ENCODE assay signal across 8 cellular contexts in genomic region chr15:61051570-61052031, GRCh38.
DNase-seq lines count a peak whose midpoint lies in the region; ATAC-seq and TF ChIP-seq lines count a peak whose summit lies in the region.

No MANE protein-coding gene starts in this region.

- no peaks in the 10 kb centered on the region for H3K9me3 Mint-ChIP-seq in H9
- H3K9me3 Mint-ChIP-seq in activated T-helper 17 cell treated with anti-CD3 and anti-CD28 coated beads, Interleukin-2, amount 50 U/mL, for 72 hours: no peaks in the 10 kb centered on the region

- DNase-seq in H9: peak; percentile 52
- peak; percentile 40 for DNase-seq in RWPE1 (ENCODE audit: low spot score)
- peak; percentile 44 for DNase-seq in fibroblast of villous mesenchyme (ENCODE audit: low read depth)
- DNase-seq in stimulated activated naive CD4-positive, alpha-beta T cell (lab: John Stamatoyannopoulos, UW): no peak
- no peak for DNase-seq in NCI-H2029 treated with DMSO at 0.1 percent for 48 hours (lab: John Stamatoyannopoulos, UW)
- DNase-seq in AML-193 (lab: John Stamatoyannopoulos, UW): no peak

- no peak overlapping the region for H2BK20ac ChIP-seq in H9 (ENCODE audit: low read depth, low read length, poor library complexity, severe bottlenecking)

- peak; percentile 70 for TF ChIP-seq CTCF in H9 (conservative IDR thresholded peaks at IDR 0.05)
- TF ChIP-seq CTCF in RWPE1 (conservative IDR thresholded peaks at IDR 0.05; ENCODE audit: low read depth): peak; percentile 18; the same call in 1 of the 2 replicates
- peak; percentile 65 for TF ChIP-seq CTCF in fibroblast of villous mesenchyme (IDR thresholded peaks at IDR 0.05; ENCODE audit: insufficient read depth, low read depth, low read length)
- TF ChIP-seq CTCF in parathyroid adenoma (IDR thresholded peaks at IDR 0.05): peak; percentile 43

- POLR2A ChIA-PET in RWPE1 (lab: Yijun Ruan, JAX; ENCODE audit: low non-redundant PET): no interaction called here

- H3K9me3 ChIP-seq in H9 (ENCODE audit: control insufficient read depth, low read depth, low read length) (no peaks in the 10 kb centered on the region), parathyroid adenoma (ENCODE audit: control insufficient read depth, low read length) (no peaks in the 10 kb centered on the region)

- no peak overlapping the region for H3K4ac ChIP-seq in H9 (ENCODE audit: low read depth, low read length)

- no CpG with 5 or more reads among the region's 4 CpGs for WGBS in H9 (ENCODE audit: extremely low coverage, insufficient read length, low lambda C conversion rate)

- no peak overlapping the region for H3K9ac ChIP-seq in H9 (ENCODE audit: extremely low read depth, insufficient read length, low read length)
- no peak overlapping the region for H3K9ac ChIP-seq in parathyroid adenoma

- H3K79me2 ChIP-seq in H9 (ENCODE audit: insufficient read depth, low read length) (no peaks in the 10 kb centered on the region), parathyroid adenoma (no peaks in the 10 kb centered on the region)

- H3K4me2 ChIP-seq in H9 (ENCODE audit: insufficient read depth, insufficient read length, low read length): no peak overlapping the region
- H3K4me2 ChIP-seq in parathyroid adenoma (ENCODE audit: low read length): no peak overlapping the region

- H2BK15ac ChIP-seq in H9 (ENCODE audit: low read depth, low read length): no peak overlapping the region

- 0 out of 7 replicates have a peak overlapping the region, but pooled peaks of 1 of the 3 experiments have one; percentile 74 for H3K27ac Mint-ChIP-seq in H9
- no peak overlapping the region for H3K27ac Mint-ChIP-seq in activated T-helper 17 cell treated with anti-CD3 and anti-CD28 coated beads, Interleukin-2, amount 50 U/mL, for 72 hours

- peak overlapping the region in 1 of 2 experiments; percentile 38; a peak in 2 of 5 replicates for H3K4me3 Mint-ChIP-seq in H9
- no peak overlapping the region for H3K4me3 Mint-ChIP-seq in activated T-helper 17 cell treated with anti-CD3 and anti-CD28 coated beads, Interleukin-2, amount 50 U/mL, for 72 hours

- no peak overlapping the region for H2BK120ac ChIP-seq in H9 (ENCODE audit: low read depth, low read length, poor library complexity, severe bottlenecking)

- no peaks in the 10 kb centered on the region for H3K36me3 Mint-ChIP-seq in H9 (ENCODE audit: insufficient read depth in 1 of 3, low read depth in 3 of 3)
- H3K36me3 Mint-ChIP-seq in activated T-helper 17 cell treated with anti-CD3 and anti-CD28 coated beads, Interleukin-2, amount 50 U/mL, for 72 hours (ENCODE audit: low read depth): no peaks in the 10 kb centered on the region

- H4K8ac ChIP-seq in H9 (replicated peaks; ENCODE audit: insufficient read length, low read depth, low read length): no peak overlapping the region

- H4K20me1 ChIP-seq in H9 (ENCODE audit: control insufficient read depth, insufficient read depth, insufficient read length): no peaks in the 10 kb centered on the region

- H3K27me3 Mint-ChIP-seq in H9 (ENCODE audit: low read depth): peaks cover 1% of the 10 kb centered on the region; the same call in 1 of the 2 replicates
- H3K27me3 Mint-ChIP-seq in activated T-helper 17 cell treated with anti-CD3 and anti-CD28 coated beads, Interleukin-2, amount 50 U/mL, for 72 hours: peaks cover 26% of the 10 kb centered on the region

- no peak for ATAC-seq in activated T-helper 17 cell treated with anti-CD3 and anti-CD28 coated beads, Interleukin-2, amount 50 U/mL, for 72 hours (replicated peaks)

- H3K18ac ChIP-seq in H9 (ENCODE audit: insufficient read length, low read depth, low read length): no peak overlapping the region

- H3K4me1 ChIP-seq in H9 (ENCODE audit: insufficient read depth, low read length): peaks cover 4% of the 10 kb centered on the region; the same call in 1 of the 2 replicates
- H3K4me1 ChIP-seq in parathyroid adenoma: no peaks in the 10 kb centered on the region

- peaks cover 33 to 48% of the 10 kb centered on the region in 2 experiments for H3K4me1 Mint-ChIP-seq in H9
- H3K4me1 Mint-ChIP-seq in activated T-helper 17 cell treated with anti-CD3 and anti-CD28 coated beads, Interleukin-2, amount 50 U/mL, for 72 hours: no peaks in the 10 kb centered on the region

- H2BK12ac ChIP-seq in H9 (ENCODE audit: insufficient read length, low read depth, low read length): no peak overlapping the region

- H2AK5ac ChIP-seq in H9 (ENCODE audit: insufficient read length, low read length): no peak overlapping the region

- H4K5ac ChIP-seq in H9 (ENCODE audit: insufficient read length, low read depth, low read length): no peak overlapping the region

- no peak overlapping the region for H3K27ac ChIP-seq in H9 (ENCODE audit: insufficient read length, low read depth, low read length)
- no peak overlapping the region for H3K27ac ChIP-seq in RWPE1
- no peak overlapping the region for H3K27ac ChIP-seq in parathyroid adenoma

- H3K27me3 ChIP-seq in H9 (ENCODE audit: insufficient read depth, low read length): no peaks in the 10 kb centered on the region
- no peaks in the 10 kb centered on the region for H3K27me3 ChIP-seq in parathyroid adenoma (ENCODE audit: control insufficient read depth, insufficient read depth, low read length)

- H3K23me2 ChIP-seq in H9 (ENCODE audit: insufficient read length, low read depth, low read length, poor library complexity, severe bottlenecking): no peaks in the 10 kb centered on the region

- H3K36me3 ChIP-seq in parathyroid adenoma (ENCODE audit: control insufficient read depth, insufficient read depth, low read length): no peaks in the 10 kb centered on the region

- no peaks in the 10 kb centered on the region for H3K79me1 ChIP-seq in H9 (ENCODE audit: insufficient read depth, low read depth, low read length, poor library complexity, severe bottlenecking)

- CTCF ChIA-PET in RWPE1 (lab: Yijun Ruan, JAX): interaction anchor here (0.6 to 1.0 kb wide), 2 partner anchors 11 to 1310 kb away, joined by 3 to 5 read pairs; no protein-coding TSS in a partner anchor

- H3T11ph ChIP-seq in H9 (ENCODE audit: low read length): no peak overlapping the region

- H2AFZ ChIP-seq in H9 (ENCODE audit: low read length) (no peak overlapping the region), parathyroid adenoma (no peak overlapping the region)

- H2BK5ac ChIP-seq in H9 (ENCODE audit: insufficient read length, low read length): no peak overlapping the region

- H3K14ac ChIP-seq in H9 (ENCODE audit: insufficient read depth, low read length): no peak overlapping the region

- no peak overlapping the region for H3K23ac ChIP-seq in H9 (ENCODE audit: insufficient read length, low read depth, low read length)

- no peak overlapping the region for H3K56ac ChIP-seq in H9 (ENCODE audit: insufficient read length, low read depth, low read length)

- H3K4me3 ChIP-seq in fibroblast of villous mesenchyme (ENCODE audit: low read depth, low read length): no peak overlapping the region
- H3K4me3 ChIP-seq in parathyroid adenoma (ENCODE audit: low read depth, low read length): no peak overlapping the region

- no peak overlapping the region for H4K91ac ChIP-seq in H9 (ENCODE audit: insufficient read length, low read depth, low read length)

Comparison
In these comparisons a context has a peak if more than half of its experiments do, and no peak if none do; other contexts are left out.
1. DNase-seq: peak in H9 (single experiment), RWPE1 (single experiment) and fibroblast of villous mesenchyme (single experiment); none in stimulated activated naive CD4-positive, alpha-beta T cell (0 of 6), NCI-H2029 treated with DMSO at 0.1 percent for 48 hours (single experiment) and AML-193 (0 of 2).
2. CTCF ChIP-seq: peak in every context shown above with its lines; median percentile 70 in H9; 65 in fibroblast of villous mesenchyme; 43 in parathyroid adenoma; 18 in RWPE1.